ENCODE assay signal across 17 cellular contexts in genomic region chr5:168226012-168226411, GRCh38.
DNase-seq lines count a peak whose midpoint lies in the region; ATAC-seq and TF ChIP-seq lines count a peak whose summit lies in the region.
"Had no signal": no experiment of that assay in that cellular context is flagged by ENCODE, and none has a peak within 500 bp of the region (broad histone marks: within the 10 kb centered on the region; RNA-seq: fewer than 3 reads in every experiment).

No MANE protein-coding gene starts in this region.

- no peaks in the 10 kb centered on the region for H4K20me1 ChIP-seq in neural progenitor cell (ENCODE audit: low read depth)
- H4K20me1 ChIP-seq: BLaER1 had no signal

- H2AFZ ChIP-seq in neural progenitor cell (replicated peaks): no peak overlapping the region
- H2AFZ ChIP-seq: GM23338 had no signal

- H3K9me3 Mint-ChIP-seq in activated T-cell treated with anti-CD3 and anti-CD28 coated beads, Interleukin-2, amount 50 U/mL, for 24 hours: peaks cover 2% of the 10 kb centered on the region
- no peaks in the 10 kb centered on the region for H3K9me3 Mint-ChIP-seq in activated T-cell treated with anti-CD3 and anti-CD28 coated beads, Interleukin-2, amount 50 U/mL, for 72 hours
- no peaks in the 10 kb centered on the region for H3K9me3 Mint-ChIP-seq in natural killer cell
- H3K9me3 Mint-ChIP-seq in natural killer cell treated with Interleukin-12 subunit alpha and Interleukin-12 subunit beta and Interleukin-15 and Interleukin-18, amount 100 ng/mL, for 72 hours: no peaks in the 10 kb centered on the region
- H3K9me3 Mint-ChIP-seq in activated naive CD8-positive, alpha-beta T cell treated with anti-CD3 and anti-CD28 coated beads, Interleukin-2, amount 10 ng/mL, durations not matched to agents 7 days and 5 days: no peaks in the 10 kb centered on the region
- H3K9me3 Mint-ChIP-seq in stimulated activated naive CD8-positive, alpha-beta T cell treated with anti-CD3 and anti-CD28 coated beads, Interleukin-15, Interleukin-2, amounts not matched to agents 100 ng/mL and 50 ng/mL, for 24 hours: peaks cover 5% of the 10 kb centered on the region
- no peaks in the 10 kb centered on the region for H3K9me3 Mint-ChIP-seq in neural progenitor cell
- H3K9me3 Mint-ChIP-seq: CD4-positive, alpha-beta memory T cell; GM23338; HFFc6 had no signal

- TF ChIP-seq CTCF in natural killer cell (IDR thresholded peaks at IDR 0.05): no peak
- no peak for TF ChIP-seq CTCF in neural progenitor cell (IDR thresholded peaks at IDR 0.05)

- no peaks in the 10 kb centered on the region for H3K9me3 ChIP-seq in neural progenitor cell (ENCODE audit: low read depth)
- H3K9me3 ChIP-seq: BLaER1 had no signal

- no peak for DNase-seq in activated T-cell treated with anti-CD3 and anti-CD28 coated beads, Interleukin-2, amount 50 U/mL, for 24 hours
- no peak for DNase-seq in activated T-cell treated with anti-CD3 and anti-CD28 coated beads, Interleukin-2, amount 50 U/mL, for 72 hours
- DNase-seq in natural killer cell (no peak), GM03348 (ENCODE audit: low spot score) (no peak), neural progenitor cell (ENCODE audit: low spot score) (no peak)
- DNase-seq in natural killer cell treated with Interleukin-12 subunit alpha and Interleukin-12 subunit beta and Interleukin-15 and Interleukin-18, amount 100 ng/mL, for 72 hours (ENCODE audit: low spot score): no peak
- DNase-seq in activated naive CD8-positive, alpha-beta T cell treated with anti-CD3 and anti-CD28 coated beads, Interleukin-2, amount 10 ng/mL, durations not matched to agents 7 days and 5 days: no peak
- DNase-seq: 8988T; CD4-positive, alpha-beta memory T cell; DMS79 treated with DMSO at 0.1 percent for 48 hours; GF-D8; HCEC 1CT; HFFc6 had no signal

- H3K4me3 ChIP-seq in neural progenitor cell: no peak overlapping the region
- H3K4me3 ChIP-seq: BLaER1, GM23338 had no signal

- H3K4me1 ChIP-seq in neural progenitor cell: peaks cover 7% of the 10 kb centered on the region

- no peak overlapping the region for H3K9ac ChIP-seq in neural progenitor cell
- H3K9ac ChIP-seq: BLaER1 had no signal

- H3F3A ChIP-seq in neural progenitor cell (ENCODE audit: low read depth): no peaks in the 10 kb centered on the region

- peak overlapping the region; percentile 94 for H3K27ac Mint-ChIP-seq in activated T-cell treated with anti-CD3 and anti-CD28 coated beads, Interleukin-2, amount 50 U/mL, for 24 hours
- no peak overlapping the region for H3K27ac Mint-ChIP-seq in activated T-cell treated with anti-CD3 and anti-CD28 coated beads, Interleukin-2, amount 50 U/mL, for 72 hours
- peak overlapping the region in 1 of 2 donors; percentile 54 for H3K27ac Mint-ChIP-seq in natural killer cell
- H3K27ac Mint-ChIP-seq in natural killer cell treated with Interleukin-12 subunit alpha and Interleukin-12 subunit beta and Interleukin-15 and Interleukin-18, amount 100 ng/mL, for 72 hours: no peak overlapping the region
- peak overlapping the region; percentile 40 for H3K27ac Mint-ChIP-seq in activated naive CD8-positive, alpha-beta T cell treated with anti-CD3 and anti-CD28 coated beads, Interleukin-2, amount 10 ng/mL, durations not matched to agents 7 days and 5 days
- H3K27ac Mint-ChIP-seq in stimulated activated naive CD8-positive, alpha-beta T cell treated with anti-CD3 and anti-CD28 coated beads, Interleukin-15, Interleukin-2, amounts not matched to agents 100 ng/mL and 50 ng/mL, for 24 hours: peak overlapping the region; percentile 37
- no peak overlapping the region for H3K27ac Mint-ChIP-seq in neural progenitor cell
- H3K27ac Mint-ChIP-seq: CD4-positive, alpha-beta memory T cell; GM23338; HFFc6 had no signal

- H3K4me1 Mint-ChIP-seq in activated T-cell treated with anti-CD3 and anti-CD28 coated beads, Interleukin-2, amount 50 U/mL, for 24 hours (ENCODE audit: low read depth): peaks cover 38% of the 10 kb centered on the region
- peaks cover 7% of the 10 kb centered on the region for H3K4me1 Mint-ChIP-seq in activated T-cell treated with anti-CD3 and anti-CD28 coated beads, Interleukin-2, amount 50 U/mL, for 72 hours (ENCODE audit: low read depth)
- peaks cover 41 to 50% of the 10 kb centered on the region in 2 donors for H3K4me1 Mint-ChIP-seq in natural killer cell
- peaks cover 26 to 27% of the 10 kb centered on the region in 2 donors for H3K4me1 Mint-ChIP-seq in natural killer cell treated with Interleukin-12 subunit alpha and Interleukin-12 subunit beta and Interleukin-15 and Interleukin-18, amount 100 ng/mL, for 72 hours (ENCODE audit: low read depth in 2 of 2)
- peaks cover 14% of the 10 kb centered on the region for H3K4me1 Mint-ChIP-seq in activated naive CD8-positive, alpha-beta T cell treated with anti-CD3 and anti-CD28 coated beads, Interleukin-2, amount 10 ng/mL, durations not matched to agents 7 days and 5 days
- peaks cover 19% of the 10 kb centered on the region for H3K4me1 Mint-ChIP-seq in stimulated activated naive CD8-positive, alpha-beta T cell treated with anti-CD3 and anti-CD28 coated beads, Interleukin-15, Interleukin-2, amounts not matched to agents 100 ng/mL and 50 ng/mL, for 24 hours (ENCODE audit: low read depth)
- peaks cover 25% of the 10 kb centered on the region for H3K4me1 Mint-ChIP-seq in neural progenitor cell

- intact Hi-C loops in natural killer cell (cut with micrococcal nuclease): no loop called here

- no peaks in the 10 kb centered on the region for H3K79me2 ChIP-seq in neural progenitor cell (ENCODE audit: low read depth)

- no peaks in the 10 kb centered on the region for H3K36me3 ChIP-seq in neural progenitor cell

- no peak for ATAC-seq in activated T-cell treated with anti-CD3 and anti-CD28 coated beads, Interleukin-2, amount 50 U/mL, for 72 hours (replicated peaks in 1 of 2)
- no peak for ATAC-seq in natural killer cell
- ATAC-seq in natural killer cell treated with Interleukin-12 subunit alpha and Interleukin-12 subunit beta and Interleukin-15 and Interleukin-18, amount 100 ng/mL, for 72 hours: no peak
- ATAC-seq in activated naive CD8-positive, alpha-beta T cell treated with anti-CD3 and anti-CD28 coated beads, Interleukin-2, amount 10 ng/mL, durations not matched to agents 7 days and 5 days (ENCODE audit: low read depth): no peak
- ATAC-seq: GM23338 had no signal

- H3K4me3 Mint-ChIP-seq in activated T-cell treated with anti-CD3 and anti-CD28 coated beads, Interleukin-2, amount 50 U/mL, for 24 hours: no peak overlapping the region
- H3K4me3 Mint-ChIP-seq in activated T-cell treated with anti-CD3 and anti-CD28 coated beads, Interleukin-2, amount 50 U/mL, for 72 hours: no peak overlapping the region
- H3K4me3 Mint-ChIP-seq in natural killer cell (peak overlapping the region; percentile 48), neural progenitor cell (no peak overlapping the region)
- no peak overlapping the region for H3K4me3 Mint-ChIP-seq in natural killer cell treated with Interleukin-12 subunit alpha and Interleukin-12 subunit beta and Interleukin-15 and Interleukin-18, amount 100 ng/mL, for 72 hours
- no peak overlapping the region for H3K4me3 Mint-ChIP-seq in activated naive CD8-positive, alpha-beta T cell treated with anti-CD3 and anti-CD28 coated beads, Interleukin-2, amount 10 ng/mL, durations not matched to agents 7 days and 5 days
- H3K4me3 Mint-ChIP-seq in stimulated activated naive CD8-positive, alpha-beta T cell treated with anti-CD3 and anti-CD28 coated beads, Interleukin-15, Interleukin-2, amounts not matched to agents 100 ng/mL and 50 ng/mL, for 24 hours: no peak overlapping the region
- H3K4me3 Mint-ChIP-seq: CD14-positive monocyte; CD4-positive, alpha-beta memory T cell; GM23338; HFFc6 had no signal

- H3K4me2 ChIP-seq in neural progenitor cell: no peak overlapping the region
- H3K4me2 ChIP-seq: BLaER1, GM23338 had no signal

- POLR2A ChIA-PET in activated naive CD8-positive, alpha-beta T cell treated with anti-CD3 and anti-CD28 coated beads, Interleukin-2, amount 10 ng/mL, durations not matched to agents 7 days and 5 days (lab: Charles Lee): no interaction called here

- peaks cover 21% of the 10 kb centered on the region for H3K27me3 Mint-ChIP-seq in activated T-cell treated with anti-CD3 and anti-CD28 coated beads, Interleukin-2, amount 50 U/mL, for 24 hours
- peaks cover 12% of the 10 kb centered on the region for H3K27me3 Mint-ChIP-seq in activated T-cell treated with anti-CD3 and anti-CD28 coated beads, Interleukin-2, amount 50 U/mL, for 72 hours (ENCODE audit: low read depth)
- H3K27me3 Mint-ChIP-seq in natural killer cell (ENCODE audit: low read depth in 2 of 2): peaks cover 0 to 15% of the 10 kb centered on the region in 2 donors
- peaks cover 12 to 47% of the 10 kb centered on the region in 2 donors for H3K27me3 Mint-ChIP-seq in natural killer cell treated with Interleukin-12 subunit alpha and Interleukin-12 subunit beta and Interleukin-15 and Interleukin-18, amount 100 ng/mL, for 72 hours
- peaks cover 2% of the 10 kb centered on the region for H3K27me3 Mint-ChIP-seq in activated naive CD8-positive, alpha-beta T cell treated with anti-CD3 and anti-CD28 coated beads, Interleukin-2, amount 10 ng/mL, durations not matched to agents 7 days and 5 days
- H3K27me3 Mint-ChIP-seq in stimulated activated naive CD8-positive, alpha-beta T cell treated with anti-CD3 and anti-CD28 coated beads, Interleukin-15, Interleukin-2, amounts not matched to agents 100 ng/mL and 50 ng/mL, for 24 hours: peaks cover 4% of the 10 kb centered on the region
- peaks cover 5% of the 10 kb centered on the region for H3K27me3 Mint-ChIP-seq in neural progenitor cell (ENCODE audit: insufficient read depth, low read depth)

- no peaks in the 10 kb centered on the region for H3K36me3 Mint-ChIP-seq in activated T-cell treated with anti-CD3 and anti-CD28 coated beads, Interleukin-2, amount 50 U/mL, for 24 hours (ENCODE audit: low read depth)
- no peaks in the 10 kb centered on the region for H3K36me3 Mint-ChIP-seq in activated T-cell treated with anti-CD3 and anti-CD28 coated beads, Interleukin-2, amount 50 U/mL, for 72 hours (ENCODE audit: insufficient read depth in 2 of 2)
- H3K36me3 Mint-ChIP-seq in natural killer cell (no peaks in the 10 kb centered on the region), neural progenitor cell (peaks cover 37% of the 10 kb centered on the region)
- H3K36me3 Mint-ChIP-seq in natural killer cell treated with Interleukin-12 subunit alpha and Interleukin-12 subunit beta and Interleukin-15 and Interleukin-18, amount 100 ng/mL, for 72 hours: peaks cover 8% of the 10 kb centered on the region
- no peaks in the 10 kb centered on the region for H3K36me3 Mint-ChIP-seq in activated naive CD8-positive, alpha-beta T cell treated with anti-CD3 and anti-CD28 coated beads, Interleukin-2, amount 10 ng/mL, durations not matched to agents 7 days and 5 days
- no peaks in the 10 kb centered on the region for H3K36me3 Mint-ChIP-seq in stimulated activated naive CD8-positive, alpha-beta T cell treated with anti-CD3 and anti-CD28 coated beads, Interleukin-15, Interleukin-2, amounts not matched to agents 100 ng/mL and 50 ng/mL, for 24 hours (ENCODE audit: low read depth)
- H3K36me3 Mint-ChIP-seq: CD14-positive monocyte; CD4-positive, alpha-beta memory T cell had no signal

- H3K27me3 ChIP-seq in neural progenitor cell: no peaks in the 10 kb centered on the region
- H3K27me3 ChIP-seq: BLaER1 had no signal

- no peak overlapping the region for H3K27ac ChIP-seq in neural progenitor cell
- H3K27ac ChIP-seq: BLaER1 had no signal

Comparison
In these comparisons a context has a peak if more than half of its experiments do, and no peak if none do; other contexts are left out.
1. H3K27ac Mint-ChIP-seq: peak in activated T-cell treated with anti-CD3 and anti-CD28 coated beads, Interleukin-2, amount 50 U/mL, for 24 hours (single experiment), activated naive CD8-positive, alpha-beta T cell treated with anti-CD3 and anti-CD28 coated beads, Interleukin-2, amount 10 ng/mL, durations not matched to agents 7 days and 5 days (single experiment) and stimulated activated naive CD8-positive, alpha-beta T cell treated with anti-CD3 and anti-CD28 coated beads, Interleukin-15, Interleukin-2, amounts not matched to agents 100 ng/mL and 50 ng/mL, for 24 hours (single experiment); none in activated T-cell treated with anti-CD3 and anti-CD28 coated beads, Interleukin-2, amount 50 U/mL, for 72 hours (single experiment), natural killer cell treated with Interleukin-12 subunit alpha and Interleukin-12 subunit beta and Interleukin-15 and Interleukin-18, amount 100 ng/mL, for 72 hours (0 of 2) and neural progenitor cell (single experiment).